In the genomic region with DNA sequence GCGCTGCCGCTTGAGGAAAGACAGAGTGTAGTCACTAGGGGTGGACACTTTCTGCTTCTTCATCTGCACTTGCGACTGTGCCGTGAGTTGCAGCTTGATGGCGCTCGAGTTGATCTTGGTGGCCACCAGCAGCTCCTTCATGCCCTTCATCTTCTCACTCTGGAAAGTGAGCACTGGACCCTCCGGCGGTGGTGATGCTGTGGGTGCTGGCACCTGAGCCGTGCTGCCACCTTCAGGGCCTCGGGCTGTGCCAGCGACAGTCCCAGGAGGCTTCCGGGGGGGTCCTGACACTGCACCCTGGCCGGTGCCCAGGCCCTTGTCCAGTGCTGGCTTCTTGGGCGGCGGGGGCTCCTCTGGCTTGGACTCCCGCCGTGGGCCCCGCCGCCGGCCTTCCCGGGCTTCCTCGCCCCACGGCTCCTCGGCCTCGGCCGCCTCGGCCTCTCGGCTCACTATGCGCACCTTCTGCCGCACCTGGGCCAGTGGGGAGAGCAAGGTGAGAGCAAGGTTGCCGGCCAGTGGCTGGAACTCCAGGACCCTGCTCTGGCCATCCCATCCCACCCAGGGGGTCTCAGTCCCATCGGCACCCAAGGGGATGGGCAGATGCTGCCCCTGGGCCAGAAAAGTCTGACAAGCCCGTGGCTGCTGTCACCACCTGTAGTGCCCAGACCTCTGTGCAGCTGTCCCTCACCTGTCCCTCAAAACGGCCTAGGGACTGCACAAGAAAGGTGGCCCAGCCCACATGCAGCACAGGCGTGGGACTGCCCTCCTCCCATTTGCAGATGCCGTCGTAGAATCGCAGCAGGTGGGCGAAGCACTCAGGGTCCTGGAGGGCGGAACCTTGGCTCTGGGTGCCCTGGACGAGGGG, we compare ENCODE assay signal across 1 cellular context.
TF ChIP-seq lines count a peak whose summit lies in the region.

No MANE protein-coding gene starts in this region.

TF ChIP-seq in HEK293, 187 proteins besides CTCF, POLR2A, EP300 and RAD21 (continued from another document):
- TF ChIP-seq, protein P1, sequence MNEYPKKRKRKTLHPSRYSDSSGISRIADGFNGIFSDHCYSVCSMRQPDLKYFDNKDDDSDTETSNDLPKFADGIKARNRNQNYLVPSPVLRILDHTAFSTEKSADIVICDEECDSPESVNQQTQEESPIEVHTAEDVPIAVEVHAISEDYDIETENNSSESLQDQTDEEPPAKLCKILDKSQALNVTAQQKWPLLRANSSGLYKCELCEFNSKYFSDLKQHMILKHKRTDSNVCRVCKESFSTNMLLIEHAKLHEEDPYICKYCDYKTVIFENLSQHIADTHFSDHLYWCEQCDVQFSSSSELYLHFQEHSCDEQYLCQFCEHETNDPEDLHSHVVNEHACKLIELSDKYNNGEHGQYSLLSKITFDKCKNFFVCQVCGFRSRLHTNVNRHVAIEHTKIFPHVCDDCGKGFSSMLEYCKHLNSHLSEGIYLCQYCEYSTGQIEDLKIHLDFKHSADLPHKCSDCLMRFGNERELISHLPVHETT (tag by site-specific recombination; IDR thresholded peaks at IDR 0.05) = no peak
- TF ChIP-seq, protein P2, sequence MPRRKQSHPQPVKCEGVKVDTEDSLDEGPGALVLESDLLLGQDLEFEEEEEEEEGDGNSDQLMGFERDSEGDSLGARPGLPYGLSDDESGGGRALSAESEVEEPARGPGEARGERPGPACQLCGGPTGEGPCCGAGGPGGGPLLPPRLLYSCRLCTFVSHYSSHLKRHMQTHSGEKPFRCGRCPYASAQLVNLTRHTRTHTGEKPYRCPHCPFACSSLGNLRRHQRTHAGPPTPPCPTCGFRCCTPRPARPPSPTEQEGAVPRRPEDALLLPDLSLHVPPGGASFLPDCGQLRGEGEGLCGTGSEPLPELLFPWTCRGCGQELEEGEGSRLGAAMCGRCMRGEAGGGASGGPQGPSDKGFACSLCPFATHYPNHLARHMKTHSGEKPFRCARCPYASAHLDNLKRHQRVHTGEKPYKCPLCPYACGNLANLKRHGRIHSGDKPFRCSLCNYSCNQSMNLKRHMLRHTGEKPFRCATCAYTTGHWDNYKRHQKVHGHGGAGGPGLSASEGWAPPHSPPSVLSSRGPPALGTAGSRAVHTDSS (tag by site-specific recombination; IDR thresholded peaks at IDR 0.05) = peak; percentile 26; the same call in 1 of the 2 replicates
- TF ChIP-seq ZBTB1 (tag by site-specific recombination; IDR thresholded peaks at IDR 0.05) = no peak
- TF ChIP-seq ZNF654 (tag by site-specific recombination; IDR thresholded peaks at IDR 0.05; ENCODE audit: low read depth) = peak; percentile 32
- no peak for TF ChIP-seq ZBTB21 (tag by site-specific recombination; IDR thresholded peaks at IDR 0.05)
- no peak for TF ChIP-seq ZNF785 (tag by site-specific recombination; IDR thresholded peaks at IDR 0.05)
